10 cellular contexts compared by ENCODE assay signal in genomic region chr7:41700044-41700471, GRCh38. TPM values are rescaled to one million over a fixed set of nuclear protein-coding genes. Genes with fewer than 3 reads are reported as not detected.
DNase-seq lines count a peak whose midpoint lies in the region; ATAC-seq and TF ChIP-seq lines count a peak whose summit lies in the region.
"Had no signal": no experiment of that assay in that cellular context is flagged by ENCODE, and none has a peak within 500 bp of the region (broad histone marks: within the 10 kb centered on the region; RNA-seq: fewer than 3 reads in every experiment).

No MANE protein-coding gene starts in this region.

- H3K36me3 ChIP-seq in ES-I3 (ENCODE audit: insufficient read depth, low read length), result no peaks in the 10 kb centered on the region
- H3K36me3 ChIP-seq in hepatocyte (replicated peaks; ENCODE audit: insufficient read depth, low read depth), result no peaks in the 10 kb centered on the region
- no peaks in the 10 kb centered on the region for H3K36me3 ChIP-seq in rectal smooth muscle tissue (ENCODE audit: control insufficient read depth, insufficient read depth, low read length)
- no peaks in the 10 kb centered on the region for H3K36me3 ChIP-seq in body of pancreas (replicated peaks in 1 of 2; ENCODE audit: insufficient read depth in 1 of 2, low read depth in 2 of 2)

- peak overlapping the region; percentile 73 for H3K4me3 Mint-ChIP-seq in activated T-helper 2 cell treated with anti-CD3 and anti-CD28 coated beads, Interferon-gamma antibody, Interleukin-2, Interleukin-4, amounts not matched to agents 10 μg/mL and 5 μg/mL and 100 μg/mL, durations not matched to agents 14 hours and 24 hours and 36 hours (ENCODE audit: low read depth)
- H3K4me3 Mint-ChIP-seq in activated T-helper 17 cell treated with anti-CD3 and anti-CD28 coated beads, Interleukin-2, amount 50 U/mL, for 72 hours, result no peak overlapping the region

- H3K9me3 ChIP-seq in ES-I3 (ENCODE audit: control insufficient read depth, insufficient read depth, low read length) (no peaks in the 10 kb centered on the region), hepatocyte (ENCODE audit: low read depth) (no peaks in the 10 kb centered on the region), body of pancreas (no peaks in the 10 kb centered on the region)

- peaks cover 32% of the 10 kb centered on the region for H3K4me1 ChIP-seq in ES-I3 (ENCODE audit: insufficient read depth, low read length)
- H3K4me1 ChIP-seq in hepatocyte (ENCODE audit: insufficient read depth), result peaks cover 3% of the 10 kb centered on the region
- H3K4me1 ChIP-seq in rectal smooth muscle tissue (ENCODE audit: control insufficient read depth, insufficient read depth, low read length), result peaks cover 5% of the 10 kb centered on the region
- H3K4me1 ChIP-seq in body of pancreas, result peaks cover 21% of the 10 kb centered on the region

- H3K27ac ChIP-seq in hepatocyte, result peak overlapping the region; percentile 81
- peak overlapping the region; percentile 39 for H3K27ac ChIP-seq in rectal smooth muscle tissue (ENCODE audit: low read depth, low read length)
- no peak overlapping the region for H3K27ac ChIP-seq in body of pancreas

- H3K4me3 ChIP-seq in hepatocyte (peak overlapping the region; percentile 28), rectal smooth muscle tissue (ENCODE audit: low read length) (peak overlapping the region; percentile 56), body of pancreas (no peak overlapping the region)

- no peaks in the 10 kb centered on the region for H4K20me1 ChIP-seq in hepatocyte (ENCODE audit: insufficient read depth, poor library complexity, severe bottlenecking)

- no peaks in the 10 kb centered on the region for H3K36me3 Mint-ChIP-seq in activated T-helper 2 cell treated with anti-CD3 and anti-CD28 coated beads, Interferon-gamma antibody, Interleukin-2, Interleukin-4, amounts not matched to agents 10 μg/mL and 5 μg/mL and 100 μg/mL, durations not matched to agents 14 hours and 24 hours and 36 hours (ENCODE audit: low read depth)
- no peaks in the 10 kb centered on the region for H3K36me3 Mint-ChIP-seq in activated T-helper 17 cell treated with anti-CD3 and anti-CD28 coated beads, Interleukin-2, amount 50 U/mL, for 72 hours (ENCODE audit: low read depth)

- peak overlapping the region; percentile 70 for H3K4me2 ChIP-seq in hepatocyte

- no peaks in the 10 kb centered on the region for H3K9me3 Mint-ChIP-seq in activated T-helper 2 cell treated with anti-CD3 and anti-CD28 coated beads, Interferon-gamma antibody, Interleukin-2, Interleukin-4, amounts not matched to agents 10 μg/mL and 5 μg/mL and 100 μg/mL, durations not matched to agents 14 hours and 24 hours and 36 hours
- no peaks in the 10 kb centered on the region for H3K9me3 Mint-ChIP-seq in activated T-helper 17 cell treated with anti-CD3 and anti-CD28 coated beads, Interleukin-2, amount 50 U/mL, for 72 hours

- 6% methylated on average over 18 of the region's 18 CpGs for WGBS in hepatocyte (ENCODE audit: low lambda C conversion rate, missing lambda C conversion rate)
- WGBS in body of pancreas, 2 donors, result 2 to 3% methylated on average over 18 of the region's 18 CpGs

- H3K9ac ChIP-seq in ES-I3 (ENCODE audit: low read depth, low read length) (peak overlapping the region; percentile 68; the same call in 1 of the 2 replicates), rectal smooth muscle tissue (ENCODE audit: low read length) (no peak overlapping the region)

- TF ChIP-seq CTCF in hepatocyte (IDR thresholded peaks at IDR 0.05; ENCODE audit: poor library complexity) (no peak), body of pancreas (IDR thresholded peaks at IDR 0.05) (no peak)

- ATAC-seq in body of pancreas, result no peak
- no peak for ATAC-seq in activated T-helper 17 cell treated with anti-CD3 and anti-CD28 coated beads, Interleukin-2, amount 50 U/mL, for 72 hours (replicated peaks)

- no peaks in the 10 kb centered on the region for H3K9me2 ChIP-seq in hepatocyte (replicated peaks; ENCODE audit: insufficient read depth)

- no peak overlapping the region for H2AFZ ChIP-seq in hepatocyte

- peaks cover 16% of the 10 kb centered on the region for H3K79me2 ChIP-seq in hepatocyte

- intact Hi-C loops in activated T-helper 2 cell treated with anti-CD3 and anti-CD28 coated beads, Interferon-gamma antibody, Interleukin-2, Interleukin-4, amounts not matched to agents 10 μg/mL and 5 μg/mL and 100 μg/mL, durations not matched to agents 14 hours and 24 hours and 36 hours (cut with micrococcal nuclease), result loop anchor here (5.0 to 10.0 kb wide), 3 partner anchors 115 to 695 kb away; no protein-coding TSS in a partner anchor
- intact Hi-C loops in body of pancreas (cut with DNase I), result no loop called here

- peaks cover 11% of the 10 kb centered on the region for H3K4me1 Mint-ChIP-seq in activated T-helper 2 cell treated with anti-CD3 and anti-CD28 coated beads, Interferon-gamma antibody, Interleukin-2, Interleukin-4, amounts not matched to agents 10 μg/mL and 5 μg/mL and 100 μg/mL, durations not matched to agents 14 hours and 24 hours and 36 hours (ENCODE audit: low read depth)
- H3K4me1 Mint-ChIP-seq in activated T-helper 17 cell treated with anti-CD3 and anti-CD28 coated beads, Interleukin-2, amount 50 U/mL, for 72 hours, result no peaks in the 10 kb centered on the region

- H3K27me3 Mint-ChIP-seq in activated T-helper 2 cell treated with anti-CD3 and anti-CD28 coated beads, Interferon-gamma antibody, Interleukin-2, Interleukin-4, amounts not matched to agents 10 μg/mL and 5 μg/mL and 100 μg/mL, durations not matched to agents 14 hours and 24 hours and 36 hours (ENCODE audit: low read depth), result peaks cover 60% of the 10 kb centered on the region
- peaks cover 42% of the 10 kb centered on the region for H3K27me3 Mint-ChIP-seq in activated T-helper 17 cell treated with anti-CD3 and anti-CD28 coated beads, Interleukin-2, amount 50 U/mL, for 72 hours

- H3K27me3 ChIP-seq in hepatocyte, result peaks cover 30% of the 10 kb centered on the region
- no peaks in the 10 kb centered on the region for H3K27me3 ChIP-seq in rectal smooth muscle tissue (ENCODE audit: control insufficient read depth, insufficient read depth, low read length)
- H3K27me3 ChIP-seq in body of pancreas, result no peaks in the 10 kb centered on the region

- no peak for TF ChIP-seq POLR2A in body of pancreas (IDR thresholded peaks at IDR 0.05)

- no peak for DNase-seq in activated T-helper 2 cell treated with anti-CD3 and anti-CD28 coated beads, Interferon-gamma antibody, Interleukin-2, Interleukin-4, amounts not matched to agents 10 μg/mL and 5 μg/mL and 100 μg/mL, durations not matched to agents 14 hours and 24 hours and 36 hours (ENCODE audit: low spot score)
- DNase-seq in hepatocyte (ENCODE audit: low spot score) (no peak), NOMO-1 treated with dmso at 0.1 percent for 144 hours (lab: John Stamatoyannopoulos, UW; ENCODE audit: unreplicated experiment) (no peak), NCI-H2029 (lab: John Stamatoyannopoulos, UW) (no peak), body of pancreas (no peak)
- DNase-seq: NCI-H2081 had no signal

- no peak overlapping the region for H3K27ac Mint-ChIP-seq in activated T-helper 2 cell treated with anti-CD3 and anti-CD28 coated beads, Interferon-gamma antibody, Interleukin-2, Interleukin-4, amounts not matched to agents 10 μg/mL and 5 μg/mL and 100 μg/mL, durations not matched to agents 14 hours and 24 hours and 36 hours
- H3K27ac Mint-ChIP-seq in activated T-helper 17 cell treated with anti-CD3 and anti-CD28 coated beads, Interleukin-2, amount 50 U/mL, for 72 hours, result no peak overlapping the region

RNA-seq across cellular contexts. Expression of gene INHBA, which starts 2.8 kb away (rescaled TPM):
- 0.97 and 1.0 TPM in 2 replicates for total RNA-seq in activated T-helper 2 cell treated with anti-CD3 and anti-CD28 coated beads, Interferon-gamma antibody, Interleukin-2, Interleukin-4, amounts not matched to agents 10 μg/mL and 5 μg/mL and 100 μg/mL, durations not matched to agents 14 hours and 24 hours and 36 hours
- total RNA-seq in hepatocyte (8.2 and 10.8 TPM in 2 replicates), body of pancreas (under 1 TPM in 1 of 2 donors, not detected in 1; 0.52 TPM)
- 7.0 and 9.4 TPM in 2 replicates for polyA plus RNA-seq in hepatocyte
- total RNA-seq in activated T-helper 17 cell treated with anti-CD3 and anti-CD28 coated beads, Interleukin-2, amount 50 U/mL, for 72 hours, result not detected
- total RNA-seq: T-helper 2 cell treated with Interferon-gamma antibody and Interleukin-4, amounts not matched to agents 100 ng/mL and 5 ng/mL, for 36 hours had no signal

Comparison
In these comparisons a context has a peak if more than half of its experiments do, and no peak if none do; other contexts are left out.
1. H3K27ac ChIP-seq: peak in hepatocyte (single experiment) and rectal smooth muscle tissue (single experiment); none in body of pancreas (0 of 4).
2. H3K4me3 ChIP-seq: peak in hepatocyte (single experiment) and rectal smooth muscle tissue (single experiment); none in body of pancreas (0 of 2).